ENCODE assay signal across 1 cellular context in genomic region chr1:25869909-25870606, GRCh38.
A peak's percentile ranks its signal among the peaks of the same experiment; 100 is the strongest.
TF ChIP-seq lines count a peak whose summit lies in the region.

No MANE protein-coding gene starts in this region.

TF ChIP-seq in liver, 16 proteins besides CTCF, POLR2A, EP300 and RAD21:
- TF ChIP-seq HNF4A (conservative IDR thresholded peaks at IDR 0.05) (no peak), NR2F2 (IDR thresholded peaks at IDR 0.05) (peak; percentile 67), TAF1 (conservative IDR thresholded peaks at IDR 0.05) (no peak)
